Comparison of ENCODE assay signal across 20 cellular contexts in genomic region chr12:95637471-95638155, GRCh38.
DNase-seq lines count a peak whose midpoint lies in the region; ATAC-seq and TF ChIP-seq lines count a peak whose summit lies in the region.
"Had no signal": no experiment of that assay in that cellular context is flagged by ENCODE, and none has a peak within 500 bp of the region (broad histone marks: within the 10 kb centered on the region; RNA-seq: fewer than 3 reads in every experiment).

No MANE protein-coding gene starts in this region.

- H3K36me3 Mint-ChIP-seq in chondrocyte (ENCODE audit: low read depth): peaks cover 4% of the 10 kb centered on the region
- H3K36me3 Mint-ChIP-seq: memory B cell; stimulated activated memory B cell treated with anti-CD40 and anti-IgM and Interleukin-4, amounts not matched to agents 10 μg/mL and 1 μg/mL and 100 μg/mL, for 72 hours; T-cell had no signal

- H3K4me1 Mint-ChIP-seq in chondrocyte (ENCODE audit: low read depth): peaks cover 64% of the 10 kb centered on the region
- H3K4me1 Mint-ChIP-seq: activated CD4-positive, alpha-beta T cell treated with anti-CD3 and anti-CD28 coated beads for 36 hours; memory B cell; stimulated activated memory B cell treated with anti-CD40 and anti-IgM and Interleukin-4, amounts not matched to agents 10 μg/mL and 1 μg/mL and 100 μg/mL, for 72 hours had no signal

- H3K27ac Mint-ChIP-seq in chondrocyte (ENCODE audit: unreplicated experiment): peak overlapping the region; percentile 94
- H3K27ac Mint-ChIP-seq: activated CD4-positive, alpha-beta T cell treated with anti-CD3 and anti-CD28 coated beads for 36 hours; activated T-cell treated with anti-CD3 and anti-CD28 coated beads, Interleukin-2, amount 50 U/mL, for 72 hours; endodermal cell; memory B cell; stimulated activated memory B cell treated with anti-CD40 and anti-IgM and Interleukin-4, amounts not matched to agents 10 μg/mL and 1 μg/mL and 100 μg/mL, for 72 hours; T-cell had no signal

- no peaks in the 10 kb centered on the region for H3K27me3 Mint-ChIP-seq in chondrocyte (ENCODE audit: low read depth)
- H3K27me3 Mint-ChIP-seq: activated CD4-positive, alpha-beta T cell treated with anti-CD3 and anti-CD28 coated beads for 36 hours; T-cell had no signal

- H3K4me3 Mint-ChIP-seq in chondrocyte (ENCODE audit: unreplicated experiment): peak overlapping the region; percentile 11
- H3K4me3 Mint-ChIP-seq: activated CD4-positive, alpha-beta T cell treated with anti-CD3 and anti-CD28 coated beads for 36 hours; activated T-cell treated with anti-CD3 and anti-CD28 coated beads, Interleukin-2, amount 50 U/mL, for 72 hours; endodermal cell; memory B cell; stimulated activated memory B cell treated with anti-CD40 and anti-IgM and Interleukin-4, amounts not matched to agents 10 μg/mL and 1 μg/mL and 100 μg/mL, for 72 hours; T-cell had no signal

- H3K4me3 ChIP-seq in AG10803 (ENCODE audit: low read length): no peak overlapping the region
- H3K4me3 ChIP-seq: BLaER1 treated with 17β-estradiol and CSF1 and Interleukin-3, amounts not matched to agents 10 nM and 100 nM; pancreas had no signal

- ATAC-seq in GM18909 (IDR thresholded peaks at IDR 0.05; ENCODE audit: poor library complexity, unreplicated experiment) (no peak), GM18511 (IDR thresholded peaks at IDR 0.05; ENCODE audit: unreplicated experiment) (no peak)
- ATAC-seq: activated CD4-positive, alpha-beta T cell treated with anti-CD3 and anti-CD28 coated beads for 36 hours; activated T-cell treated with anti-CD3 and anti-CD28 coated beads, Interleukin-2, amount 50 U/mL, for 72 hours; HepG2; pancreas; stimulated activated memory B cell treated with anti-CD40 and anti-IgM and Interleukin-4, amounts not matched to agents 10 μg/mL and 1 μg/mL and 100 μg/mL, for 72 hours; T-cell had no signal

- DNase-seq in AG10803 (ENCODE audit: low read depth) (peak; percentile 91), NCI-H1694 treated with DMSO at 0.1 percent for 48 hours (lab: John Stamatoyannopoulos, UW) (peak; percentile 74), chondrocyte (ENCODE audit: low spot score) (no peak), middle frontal gyrus (ENCODE audit: extremely low spot score, low spot score) (peak; percentile 11), caudate nucleus (lab: John Stamatoyannopoulos, UW) (no peak), NCI-H2196 (lab: John Stamatoyannopoulos, UW; ENCODE audit: unreplicated experiment) (no peak)
- DNase-seq: activated CD4-positive, alpha-beta T cell treated with anti-CD3 and anti-CD28 coated beads for 36 hours; activated T-cell treated with anti-CD3 and anti-CD28 coated beads, Interleukin-2, amount 50 U/mL, for 72 hours; aorta; endodermal cell; NCI-H146; NK-92 treated with Interleukin-12 subunit alpha and Interleukin-12 subunit beta, amount 100 ng/mL, for 24 hours; pancreas; T-cell had no signal

- no peak overlapping the region for H3K27ac ChIP-seq in caudate nucleus (ENCODE audit: low read depth, low read length)
- H3K27ac ChIP-seq: BLaER1 treated with 17β-estradiol and CSF1 and Interleukin-3, amounts not matched to agents 10 nM and 100 nM; pancreas had no signal

- TF ChIP-seq CTCF in AG10803 (conservative IDR thresholded peaks at IDR 0.05; ENCODE audit: low read length): no peak
- TF ChIP-seq CTCF in chondrocyte (IDR thresholded peaks at IDR 0.05): no peak

- peaks cover 11% of the 10 kb centered on the region for H3K9me3 Mint-ChIP-seq in chondrocyte (ENCODE audit: low read depth)
- H3K9me3 Mint-ChIP-seq: memory B cell; stimulated activated memory B cell treated with anti-CD40 and anti-IgM and Interleukin-4, amounts not matched to agents 10 μg/mL and 1 μg/mL and 100 μg/mL, for 72 hours had no signal

Comparison
In these comparisons a context has a peak if more than half of its experiments do, and no peak if none do; other contexts are left out.
1. DNase-seq: peak in AG10803 (single experiment), NCI-H1694 treated with DMSO at 0.1 percent for 48 hours (single experiment) and middle frontal gyrus (single experiment); none in chondrocyte (single experiment), caudate nucleus (0 of 61) and NCI-H2196 (single experiment).